ENCODE assay signal across 1 cellular context in the genomic region with DNA sequence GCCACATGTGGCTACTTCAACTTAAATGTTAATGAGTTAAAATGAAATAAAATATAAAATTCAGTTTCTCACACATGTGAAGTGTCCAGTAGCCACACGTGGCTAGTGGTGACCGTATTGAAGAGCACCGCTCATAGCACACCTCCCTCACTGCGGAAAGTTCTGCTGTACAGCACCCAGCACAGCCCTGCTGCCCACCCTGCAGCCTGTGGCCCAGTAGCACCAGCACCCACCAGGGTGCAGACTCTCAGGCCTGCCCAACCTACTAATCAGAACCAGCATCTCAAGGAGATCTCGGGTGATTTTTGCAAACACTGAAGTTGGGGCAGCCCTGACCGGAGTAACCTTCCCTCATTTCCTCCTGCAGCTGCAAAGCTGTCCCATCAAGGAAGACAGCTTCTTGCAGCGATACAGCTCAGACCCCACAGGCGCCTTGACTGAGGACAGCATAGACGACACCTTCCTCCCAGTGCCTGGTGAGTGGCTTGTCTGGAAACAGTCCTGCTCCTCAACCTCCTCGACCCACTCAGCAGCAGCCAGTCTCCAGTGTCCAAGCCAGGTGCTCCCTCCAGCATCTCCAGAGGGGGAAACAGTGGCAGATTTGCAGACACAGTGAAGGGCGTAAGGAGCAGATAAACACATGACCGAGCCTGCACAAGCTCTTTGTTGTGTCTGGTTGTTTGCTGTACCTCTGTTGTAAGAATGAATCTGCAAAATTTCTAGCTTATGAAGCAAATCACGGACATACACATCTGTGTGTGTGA.
A peak's percentile ranks its signal among the peaks of the same experiment; 100 is the strongest.
TF ChIP-seq lines count a peak whose summit lies in the region.

No MANE protein-coding gene starts in this region.

TF ChIP-seq in HepG2, 621 proteins besides CTCF, POLR2A, EP300 and RAD21 (continued from another document):
- TF ChIP-seq, protein P1, sequence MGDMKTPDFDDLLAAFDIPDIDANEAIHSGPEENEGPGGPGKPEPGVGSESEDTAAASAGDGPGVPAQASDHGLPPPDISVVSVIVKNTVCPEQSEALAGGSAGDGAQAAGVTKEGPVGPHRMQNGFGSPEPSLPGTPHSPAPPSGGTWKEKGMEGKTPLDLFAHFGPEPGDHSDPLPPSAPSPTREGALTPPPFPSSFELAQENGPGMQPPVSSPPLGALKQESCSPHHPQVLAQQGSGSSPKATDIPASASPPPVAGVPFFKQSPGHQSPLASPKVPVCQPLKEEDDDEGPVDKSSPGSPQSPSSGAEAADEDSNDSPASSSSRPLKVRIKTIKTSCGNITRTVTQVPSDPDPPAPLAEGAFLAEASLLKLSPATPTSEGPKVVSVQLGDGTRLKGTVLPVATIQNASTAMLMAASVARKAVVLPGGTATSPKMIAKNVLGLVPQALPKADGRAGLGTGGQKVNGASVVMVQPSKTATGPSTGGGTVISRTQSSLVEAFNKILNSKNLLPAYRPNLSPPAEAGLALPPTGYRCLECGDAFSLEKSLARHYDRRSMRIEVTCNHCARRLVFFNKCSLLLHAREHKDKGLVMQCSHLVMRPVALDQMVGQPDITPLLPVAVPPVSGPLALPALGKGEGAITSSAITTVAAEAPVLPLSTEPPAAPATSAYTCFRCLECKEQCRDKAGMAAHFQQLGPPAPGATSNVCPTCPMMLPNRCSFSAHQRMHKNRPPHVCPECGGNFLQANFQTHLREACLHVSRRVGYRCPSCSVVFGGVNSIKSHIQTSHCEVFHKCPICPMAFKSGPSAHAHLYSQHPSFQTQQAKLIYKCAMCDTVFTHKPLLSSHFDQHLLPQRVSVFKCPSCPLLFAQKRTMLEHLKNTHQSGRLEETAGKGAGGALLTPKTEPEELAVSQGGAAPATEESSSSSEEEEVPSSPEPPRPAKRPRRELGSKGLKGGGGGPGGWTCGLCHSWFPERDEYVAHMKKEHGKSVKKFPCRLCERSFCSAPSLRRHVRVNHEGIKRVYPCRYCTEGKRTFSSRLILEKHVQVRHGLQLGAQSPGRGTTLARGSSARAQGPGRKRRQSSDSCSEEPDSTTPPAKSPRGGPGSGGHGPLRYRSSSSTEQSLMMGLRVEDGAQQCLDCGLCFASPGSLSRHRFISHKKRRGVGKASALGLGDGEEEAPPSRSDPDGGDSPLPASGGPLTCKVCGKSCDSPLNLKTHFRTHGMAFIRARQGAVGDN (CRISPR knock-in tag; IDR thresholded peaks at IDR 0.05): 0 out of 2 replicates have a peak, but pooled peaks have one; percentile 10
